17 cellular contexts compared by ENCODE assay signal in the genomic region with DNA sequence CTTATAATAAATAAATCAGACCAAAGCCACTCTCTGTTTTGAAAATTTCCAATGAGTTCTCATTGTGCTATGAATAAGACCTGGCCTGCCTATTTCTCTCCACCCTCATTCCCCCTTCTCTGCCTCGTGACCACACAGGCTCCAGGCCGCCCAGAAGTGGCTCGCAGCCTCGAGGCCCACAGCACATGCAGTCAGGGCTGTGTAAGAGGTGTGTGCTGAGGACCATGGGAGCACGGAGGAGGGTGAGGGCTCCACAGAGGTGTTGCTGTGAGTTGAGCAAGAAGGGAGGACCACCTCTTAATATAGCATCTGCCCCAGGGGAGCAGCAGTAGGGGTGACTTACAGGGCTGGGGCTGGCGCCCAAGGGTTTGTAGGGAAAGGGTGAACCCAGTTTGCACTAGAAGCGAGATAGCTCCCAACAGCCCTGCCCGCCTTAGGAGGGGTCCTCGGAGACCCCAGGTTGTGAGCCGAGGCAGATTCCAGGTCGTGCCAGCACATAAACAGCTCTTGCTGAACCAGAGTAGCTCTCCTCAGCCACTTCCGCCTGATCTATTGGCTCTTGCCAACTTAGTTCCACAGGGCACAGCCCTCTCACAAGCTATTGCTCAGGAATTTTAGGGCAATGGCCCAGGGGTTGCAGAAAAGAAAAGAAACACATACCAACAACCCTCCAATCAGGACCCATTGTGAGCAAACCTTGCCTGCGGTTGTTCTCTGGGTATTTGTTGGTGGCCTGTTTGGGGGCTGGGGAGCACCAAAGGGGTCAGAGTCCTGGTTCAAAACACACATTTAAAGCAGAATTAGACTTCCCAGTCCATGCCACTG.
DNase-seq lines count a peak whose midpoint lies in the region; ATAC-seq and TF ChIP-seq lines count a peak whose summit lies in the region.
"Had no signal": no experiment of that assay in that cellular context is flagged by ENCODE, and none has a peak within 500 bp of the region (broad histone marks: within the 10 kb centered on the region; RNA-seq: fewer than 3 reads in every experiment).

No MANE protein-coding gene starts in this region.

- H3K9ac ChIP-seq in HUES64 (ENCODE audit: low read depth, low read length) = peak overlapping the region; percentile 17; the same call in 1 of the 2 replicates
- H3K9ac ChIP-seq in mammary epithelial cell (ENCODE audit: insufficient read depth, low read length) = no peak overlapping the region
- peak overlapping the region in 1 of 2 donors; percentile 42 for H3K9ac ChIP-seq in liver (ENCODE audit: low read depth in 1 of 2, low read length in 2 of 2)

- H3K9me3 ChIP-seq in HUES64 (ENCODE audit: insufficient read depth, low read depth, low read length) = no peaks in the 10 kb centered on the region
- H3K9me3 ChIP-seq in mammary epithelial cell (replicated peaks; ENCODE audit: insufficient read depth, low read length) = no peaks in the 10 kb centered on the region
- H3K9me3 ChIP-seq in liver (ENCODE audit: control insufficient read depth in 4 of 4, low read length in 3 of 4) = no peaks in the 10 kb centered on the region
- H3K9me3 ChIP-seq in thoracic aorta = no peaks in the 10 kb centered on the region
- H3K9me3 ChIP-seq: psoas muscle had no signal

- dilution Hi-C loops in mammary epithelial cell (cut with HindIII; ENCODE audit: low sequenced_read_pairs) = no loop called here

- BruUV-seq in mammary epithelial cell (replicated peaks; lab: Mats Ljungman, UMichigan) = no TSS peak

- CTCF ChIA-PET in mammary epithelial cell (lab: Charles Lee; ENCODE audit: low non-redundant PET) = no interaction called here

- H3K27me3 ChIP-seq in HUES64 (ENCODE audit: insufficient read depth, low read length) (no peaks in the 10 kb centered on the region), mammary epithelial cell (ENCODE audit: insufficient read depth, low read length) (no peaks in the 10 kb centered on the region), liver (ENCODE audit: control insufficient read depth in 4 of 4, insufficient read depth in 4 of 4, low read length in 3 of 4) (no peaks in the 10 kb centered on the region), thoracic aorta (replicated peaks; ENCODE audit: insufficient read depth) (no peaks in the 10 kb centered on the region)

- H3K4me1 ChIP-seq in HUES64 (ENCODE audit: insufficient read depth, low read length) (peaks cover 9% of the 10 kb centered on the region; the same call in 1 of the 2 replicates), mammary epithelial cell (ENCODE audit: insufficient read depth, low read length) (peaks cover 19% of the 10 kb centered on the region), liver (ENCODE audit: control insufficient read depth in 4 of 4, insufficient read depth in 4 of 4, low read length in 3 of 4) (peaks cover 15 to 52% (median 46%) of the 10 kb centered on the region in 4 donors), thoracic aorta (ENCODE audit: control insufficient read depth in 1 of 2, low read depth in 2 of 2) (peaks cover 26 to 63% of the 10 kb centered on the region in 2 donors)
- H3K4me1 ChIP-seq: psoas muscle had no signal

- H3K4me3 ChIP-seq in HUES64 (ENCODE audit: low read length) (no peak overlapping the region), mammary epithelial cell (replicated peaks in 1 of 3; ENCODE audit: insufficient read depth in 1 of 3, low read depth in 2 of 3, low read length in 3 of 3) (no peak overlapping the region), liver (ENCODE audit: low read depth in 1 of 3, low read length in 3 of 3) (peak overlapping the region in 1 of 3 donors; percentile 27), thoracic aorta (peak overlapping the region; percentile 11)
- H3K4me3 ChIP-seq: psoas muscle had no signal

- peak overlapping the region; percentile 34 for H3K4me2 ChIP-seq in mammary epithelial cell (ENCODE audit: insufficient read depth, low read depth, low read length)

- no peaks in the 10 kb centered on the region for H4K20me1 ChIP-seq in mammary epithelial cell (ENCODE audit: insufficient read depth, low read length)

- peak overlapping the region; percentile 6 for H2AFZ ChIP-seq in mammary epithelial cell (ENCODE audit: low read depth, low read length)

- DNase-seq in mammary epithelial cell (no peak), thoracic aorta (ENCODE audit: low spot score) (peak; percentile 51), midbrain (lab: John Stamatoyannopoulos, UW) (no peak), H4 (ENCODE audit: low spot score) (no peak), mucosa of gallbladder (ENCODE audit: low spot score) (no peak), activated gamma-delta T cell treated with Interleukin-2 at 50 U/mL for 16 hours (no peak)
- DNase-seq: amniotic stem cell, cortex of kidney, DMS153, erythroblast, head of caudate nucleus, naive B cell, NCI-H187, NCI-H510A, psoas muscle had no signal

- no peaks in the 10 kb centered on the region for H3K36me3 ChIP-seq in HUES64 (ENCODE audit: insufficient read depth, low read length)
- H3K36me3 ChIP-seq in mammary epithelial cell (ENCODE audit: insufficient read depth, low read length) = peaks cover 7% of the 10 kb centered on the region
- H3K36me3 ChIP-seq in liver (ENCODE audit: control insufficient read depth in 4 of 4, insufficient read depth in 3 of 4, low read depth in 1 of 4, low read length in 3 of 4) = no peaks in the 10 kb centered on the region
- no peaks in the 10 kb centered on the region for H3K36me3 ChIP-seq in thoracic aorta

- peak; percentile 89 for ATAC-seq in thoracic aorta (ENCODE audit: insufficient number of reproducible peaks, low FRiP score, low read depth)
- ATAC-seq: psoas muscle had no signal

- H3K27ac ChIP-seq in HUES64 (ENCODE audit: low read depth, low read length) (no peak overlapping the region), mammary epithelial cell (ENCODE audit: insufficient read depth, low read depth, low read length) (no peak overlapping the region), liver (ENCODE audit: low read depth in 1 of 2, low read length in 2 of 2) (peak overlapping the region; percentile 83 to 87), thoracic aorta (peak overlapping the region; percentile 88 to 96)
- H3K27ac ChIP-seq: psoas muscle had no signal

- H3K79me2 ChIP-seq in mammary epithelial cell (ENCODE audit: insufficient read depth, low read length) = peaks cover 73% of the 10 kb centered on the region

- 93% methylated on average over 12 of the region's 13 CpGs for WGBS in HUES64
- WGBS in mammary epithelial cell (ENCODE audit: low coverage, missing lambda C conversion rate) = 33% methylated on average over 9 of the region's 13 CpGs
- WGBS in liver = 37% methylated on average over 13 of the region's 13 CpGs

- peak; percentile 49 to 65 for TF ChIP-seq RAD21 in liver (IDR thresholded peaks at IDR 0.05)

- TF ChIP-seq CTCF in mammary epithelial cell (conservative IDR thresholded peaks at IDR 0.05 in 1 of 2, IDR thresholded peaks at IDR 0.05 in 1 of 2; ENCODE audit: extremely low read depth in 1 of 2, insufficient read depth in 1 of 2, low read depth in 1 of 2, low read length in 2 of 2) (no peak), liver (IDR thresholded peaks at IDR 0.05; ENCODE audit: low read depth, low read length, missing input control) (no peak), thoracic aorta (IDR thresholded peaks at IDR 0.05) (no peak)

- in situ Hi-C loops in mammary epithelial cell (cut with MboI; ENCODE audit: low sequenced_read_pairs in 2 of 2) = no loop called here

- intact Hi-C loops in mammary epithelial cell (cut with micrococcal nuclease) = no loop called here

TF ChIP-seq in liver, 16 proteins besides CTCF, POLR2A, EP300 and RAD21 (continues in another document):
- TF ChIP-seq RXRA (IDR thresholded peaks at IDR 0.05) (peak; percentile 97 to 99), ZBTB33 (IDR thresholded peaks at IDR 0.05) (peak; percentile 68), SP1 (IDR thresholded peaks at IDR 0.05) (peak; percentile 98), HNF4A (conservative IDR thresholded peaks at IDR 0.05) (peak; percentile 95), EGR1 (IDR thresholded peaks at IDR 0.05; ENCODE audit: low read depth in 2 of 2) (peak in 1 of 2 donors; percentile 56), FOXA1 (IDR thresholded peaks at IDR 0.05) (no peak)
- TF ChIP-seq, protein P1, sequence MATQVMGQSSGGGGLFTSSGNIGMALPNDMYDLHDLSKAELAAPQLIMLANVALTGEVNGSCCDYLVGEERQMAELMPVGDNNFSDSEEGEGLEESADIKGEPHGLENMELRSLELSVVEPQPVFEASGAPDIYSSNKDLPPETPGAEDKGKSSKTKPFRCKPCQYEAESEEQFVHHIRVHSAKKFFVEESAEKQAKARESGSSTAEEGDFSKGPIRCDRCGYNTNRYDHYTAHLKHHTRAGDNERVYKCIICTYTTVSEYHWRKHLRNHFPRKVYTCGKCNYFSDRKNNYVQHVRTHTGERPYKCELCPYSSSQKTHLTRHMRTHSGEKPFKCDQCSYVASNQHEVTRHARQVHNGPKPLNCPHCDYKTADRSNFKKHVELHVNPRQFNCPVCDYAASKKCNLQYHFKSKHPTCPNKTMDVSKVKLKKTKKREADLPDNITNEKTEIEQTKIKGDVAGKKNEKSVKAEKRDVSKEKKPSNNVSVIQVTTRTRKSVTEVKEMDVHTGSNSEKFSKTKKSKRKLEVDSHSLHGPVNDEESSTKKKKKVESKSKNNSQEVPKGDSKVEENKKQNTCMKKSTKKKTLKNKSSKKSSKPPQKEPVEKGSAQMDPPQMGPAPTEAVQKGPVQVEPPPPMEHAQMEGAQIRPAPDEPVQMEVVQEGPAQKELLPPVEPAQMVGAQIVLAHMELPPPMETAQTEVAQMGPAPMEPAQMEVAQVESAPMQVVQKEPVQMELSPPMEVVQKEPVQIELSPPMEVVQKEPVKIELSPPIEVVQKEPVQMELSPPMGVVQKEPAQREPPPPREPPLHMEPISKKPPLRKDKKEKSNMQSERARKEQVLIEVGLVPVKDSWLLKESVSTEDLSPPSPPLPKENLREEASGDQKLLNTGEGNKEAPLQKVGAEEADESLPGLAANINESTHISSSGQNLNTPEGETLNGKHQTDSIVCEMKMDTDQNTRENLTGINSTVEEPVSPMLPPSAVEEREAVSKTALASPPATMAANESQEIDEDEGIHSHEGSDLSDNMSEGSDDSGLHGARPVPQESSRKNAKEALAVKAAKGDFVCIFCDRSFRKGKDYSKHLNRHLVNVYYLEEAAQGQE (IDR thresholded peaks at IDR 0.05) = peak; percentile 58

Comparison
In these comparisons a context has a peak if more than half of its experiments do, and no peak if none do; other contexts are left out.
1. H3K27ac ChIP-seq: peak in liver (2 of 2) and thoracic aorta (2 of 2); none in HUES64 (single experiment) and mammary epithelial cell (single experiment).